In genomic region chr2:82013641-82014040, GRCh38 we compare ENCODE assay signal across 12 cellular contexts.
"Had no signal": no experiment of that assay in that cellular context is flagged by ENCODE, and none has a peak within 500 bp of the region (broad histone marks: within the 10 kb centered on the region; RNA-seq: fewer than 3 reads in every experiment).

No MANE protein-coding gene starts in this region.

- H3K9ac ChIP-seq: parathyroid adenoma had no signal

- H3K79me2 ChIP-seq: parathyroid adenoma had no signal

- H3K27ac Mint-ChIP-seq: naive B cell had no signal

- H2AFZ ChIP-seq: parathyroid adenoma had no signal

- H3K4me1 Mint-ChIP-seq: naive B cell had no signal

- DNase-seq: activated naive CD4-positive, alpha-beta T cell; aorta; cortex of kidney; effector CD4-positive, alpha-beta T cell; esophagus squamous epithelium; hippocampal formation; islet precursor cell; naive B cell; stimulated activated CD4-positive, alpha-beta T cell treated with anti-CD3 and anti-CD28 coated beads, Interleukin-2, amount 100 ng/mL, for 24 hours had no signal

- H3K36me3 ChIP-seq: esophagus squamous epithelium, neutrophil had no signal

- H3K9me3 ChIP-seq: esophagus squamous epithelium, neutrophil had no signal

- H3K4me1 ChIP-seq: esophagus squamous epithelium, parathyroid adenoma had no signal

- H3K4me3 ChIP-seq: esophagus squamous epithelium, lung had no signal

- H3K36me3 Mint-ChIP-seq: naive B cell had no signal

- H3K27me3 ChIP-seq: esophagus squamous epithelium, neutrophil had no signal

- H3K27me3 Mint-ChIP-seq: naive B cell had no signal

- H3K27ac ChIP-seq: esophagus squamous epithelium, neutrophil, parathyroid adenoma had no signal
